ENCODE assay signal across 18 cellular contexts in the genomic region with DNA sequence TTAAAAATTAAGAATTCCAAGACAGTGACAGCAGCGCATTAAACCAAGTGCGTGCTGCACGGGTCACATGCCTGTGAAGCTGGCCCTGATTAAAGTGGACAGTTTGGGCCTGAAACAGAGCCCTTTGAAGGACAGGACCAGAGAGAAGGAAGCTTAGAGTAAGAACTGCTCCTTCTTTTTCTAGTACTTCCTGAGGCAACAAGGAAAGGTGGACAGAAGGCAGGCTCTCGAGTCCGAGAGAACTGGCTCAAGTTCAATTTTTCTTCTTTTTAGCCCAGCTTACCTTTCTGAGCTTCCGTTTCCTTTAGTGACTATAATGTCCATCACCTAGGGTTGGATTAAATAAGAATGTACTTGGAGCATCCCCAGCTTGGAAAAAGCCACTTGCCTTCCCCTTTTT. TPM values are rescaled to one million over a fixed set of nuclear protein-coding genes. Genes with fewer than 3 reads are reported as not detected.
A peak's percentile ranks its signal among the peaks of the same experiment; 100 is the strongest.
DNase-seq lines count a peak whose midpoint lies in the region; ATAC-seq and TF ChIP-seq lines count a peak whose summit lies in the region.
"Had no signal": no experiment of that assay in that cellular context is flagged by ENCODE, and none has a peak within 500 bp of the region (broad histone marks: within the 10 kb centered on the region; RNA-seq: fewer than 3 reads in every experiment).

No MANE protein-coding gene starts in this region.

- BruUV-seq in PC-9 (replicated peaks; lab: Mats Ljungman, UMichigan), result no TSS peak

- H2AFZ ChIP-seq in OCI-LY3 (ENCODE audit: low read depth, low read length) (no peak overlapping the region), PC-9 (no peak overlapping the region)

- no peak for TF ChIP-seq CTCF in OCI-LY3 (IDR thresholded peaks at IDR 0.05; ENCODE audit: low read depth, low read length)
- TF ChIP-seq CTCF in lung (IDR thresholded peaks at IDR 0.05; ENCODE audit: control extremely low read depth, extremely low read depth), result no peak
- TF ChIP-seq CTCF in PC-9 (conservative IDR thresholded peaks at IDR 0.05), result no peak

- H3K9ac ChIP-seq in OCI-LY3 (ENCODE audit: low read length), result no peak overlapping the region; the same call in 1 of the 2 replicates

- no peaks in the 10 kb centered on the region for H3K9me3 Mint-ChIP-seq in dendritic cell treated with granulocyte-macrophage colony-stimulating factor and Interleukin-4, amounts not matched to agents 40 ng/mL and 50 ng/mL, for 4 days
- H3K9me3 Mint-ChIP-seq: activated T-cell treated with anti-CD3 and anti-CD28 coated beads, Interleukin-2, amount 50 U/mL, for 24 hours; memory B cell; neural crest cell; type B pancreatic cell had no signal

- H3K27ac ChIP-seq in OCI-LY3 (ENCODE audit: low read length), result peak overlapping the region; percentile 67
- H3K27ac ChIP-seq in lung (ENCODE audit: low read depth in 1 of 2, low read length in 1 of 2), result peak overlapping the region; percentile 42 to 70
- peak overlapping the region; percentile 97 for H3K27ac ChIP-seq in temporal lobe (ENCODE audit: low read depth, low read length)
- no peak overlapping the region for H3K27ac ChIP-seq in PC-9

- H4K20me1 ChIP-seq in OCI-LY3 (ENCODE audit: insufficient read depth, low read length), result peaks cover 100% of the 10 kb centered on the region
- peaks cover 53% of the 10 kb centered on the region for H4K20me1 ChIP-seq in PC-9 (ENCODE audit: insufficient read depth)

- H3K79me2 ChIP-seq in OCI-LY3 (ENCODE audit: low read length) (peaks cover 100% of the 10 kb centered on the region), PC-9 (ENCODE audit: low read depth) (peaks cover 75% of the 10 kb centered on the region)

- WGBS in lung, 2 donors, result 66 to 73% methylated on average over 6 of the region's 6 CpGs

- intact Hi-C loops in dendritic cell treated with granulocyte-macrophage colony-stimulating factor and Interleukin-4, amounts not matched to agents 40 ng/mL and 50 ng/mL, for 4 days (cut with micrococcal nuclease), result loop anchor here (2.0 kb wide), 1 partner anchor 25 kb away; no protein-coding TSS in a partner anchor
- intact Hi-C loops in PC-9 (cut with micrococcal nuclease; ENCODE audit: unreplicated experiment), result no loop called here

- H3K9me2 ChIP-seq in PC-9 (ENCODE audit: insufficient read depth), result no peaks in the 10 kb centered on the region

- no peaks in the 10 kb centered on the region for H3K27me3 Mint-ChIP-seq in dendritic cell treated with granulocyte-macrophage colony-stimulating factor and Interleukin-4, amounts not matched to agents 40 ng/mL and 50 ng/mL, for 4 days
- H3K27me3 Mint-ChIP-seq: activated naive CD8-positive, alpha-beta T cell; activated T-cell treated with anti-CD3 and anti-CD28 coated beads, Interleukin-2, amount 50 U/mL, for 24 hours; memory B cell; type B pancreatic cell had no signal

- no peak for DNase-seq in lung (ENCODE audit: low spot score)
- no peak for DNase-seq in stimulated activated CD8-positive, alpha-beta memory T cell treated with anti-CD3 and anti-CD28 coated beads, Interleukin-4, amount 100 ng/mL, for 48 hours
- no peak for DNase-seq in PC-9
- no peak for DNase-seq in stimulated activated naive CD8-positive, alpha-beta T cell treated with anti-CD3 and anti-CD28 coated beads, Interleukin-15, Interleukin-2, amounts not matched to agents 100 U/mL and 50 U/mL, for 24 hours
- DNase-seq in NCI-H2081 (lab: John Stamatoyannopoulos, UW), result no peak
- DNase-seq: activated T-cell treated with anti-CD3 and anti-CD28 coated beads, Interleukin-2, amount 50 U/mL, for 24 hours; DND-41; effector memory CD4-positive, alpha-beta T cell; NCI-H1930; NCI-H524 treated with DMSO at 0.1 percent for 48 hours; stimulated activated CD4-positive, alpha-beta T cell treated with anti-CD3 and anti-CD28 coated beads, Interleukin-4, amount 100 ng/mL, for 24 hours had no signal

- H3K4me3 ChIP-seq in OCI-LY3 (ENCODE audit: low read length), result no peak overlapping the region
- H3K4me3 ChIP-seq in lung, result no peak overlapping the region
- H3K4me3 ChIP-seq in PC-9, result no peak overlapping the region

- peak overlapping the region; percentile 94 for H3K27ac Mint-ChIP-seq in dendritic cell treated with granulocyte-macrophage colony-stimulating factor and Interleukin-4, amounts not matched to agents 40 ng/mL and 50 ng/mL, for 4 days

- H3K9me3 ChIP-seq in OCI-LY3 (ENCODE audit: insufficient read depth, low read length) (no peaks in the 10 kb centered on the region), lung (ENCODE audit: control insufficient read depth in 2 of 2, insufficient read depth in 1 of 2, low read length in 1 of 2) (no peaks in the 10 kb centered on the region), PC-9 (ENCODE audit: insufficient read depth, low read depth) (no peaks in the 10 kb centered on the region)

- CTCF ChIA-PET in PC-9 (lab: Charles Lee), result no interaction called here

- H3K27me3 ChIP-seq in OCI-LY3 (ENCODE audit: low read depth, low read length), result no peaks in the 10 kb centered on the region
- no peaks in the 10 kb centered on the region for H3K27me3 ChIP-seq in lung (ENCODE audit: control insufficient read depth, insufficient read depth)
- H3K27me3 ChIP-seq in PC-9 (ENCODE audit: insufficient read depth, low read depth), result no peaks in the 10 kb centered on the region

- H3K36me3 Mint-ChIP-seq in dendritic cell treated with granulocyte-macrophage colony-stimulating factor and Interleukin-4, amounts not matched to agents 40 ng/mL and 50 ng/mL, for 4 days (ENCODE audit: low read depth), result peaks cover 25% of the 10 kb centered on the region

- POLR2A ChIA-PET in PC-9 (lab: Charles Lee; ENCODE audit: unreplicated experiment), result no interaction called here

- H3K4me3 Mint-ChIP-seq in dendritic cell treated with granulocyte-macrophage colony-stimulating factor and Interleukin-4, amounts not matched to agents 40 ng/mL and 50 ng/mL, for 4 days, result no peak overlapping the region
- H3K4me3 Mint-ChIP-seq: activated T-cell treated with anti-CD3 and anti-CD28 coated beads, Interleukin-2, amount 50 U/mL, for 24 hours; neural crest cell had no signal

- H3K36me3 ChIP-seq in OCI-LY3 (replicated peaks; ENCODE audit: low read depth, low read length) (peaks cover 45% of the 10 kb centered on the region), lung (ENCODE audit: control insufficient read depth in 2 of 2, insufficient read depth in 2 of 2, low read length in 2 of 2) (no peaks in the 10 kb centered on the region), PC-9 (ENCODE audit: low read depth) (no peaks in the 10 kb centered on the region)

- peaks cover 98% of the 10 kb centered on the region for H3K4me1 ChIP-seq in OCI-LY3 (ENCODE audit: low read length)
- peaks cover 61 to 79% of the 10 kb centered on the region in 2 donors for H3K4me1 ChIP-seq in lung (ENCODE audit: control insufficient read depth in 2 of 2, insufficient read depth in 2 of 2, low read length in 2 of 2)
- H3K4me1 ChIP-seq in PC-9 (replicated peaks; ENCODE audit: insufficient read depth), result no peaks in the 10 kb centered on the region

- H3F3A ChIP-seq in PC-9 (ENCODE audit: insufficient read depth, low read depth), result no peaks in the 10 kb centered on the region

- ATAC-seq in lung (ENCODE audit: insufficient read depth, low FRiP score), result no peak
- no peak for ATAC-seq in stimulated activated naive CD8-positive, alpha-beta T cell treated with anti-CD3 and anti-CD28 coated beads, Interleukin-15, Interleukin-2, amounts not matched to agents 100 U/mL and 50 U/mL, for 24 hours

- H3K4me2 ChIP-seq in OCI-LY3 (ENCODE audit: low read length) (peak overlapping the region; percentile 93; the same call in 1 of the 2 replicates), PC-9 (no peak overlapping the region)

- peaks cover 100% of the 10 kb centered on the region for H3K4me1 Mint-ChIP-seq in dendritic cell treated with granulocyte-macrophage colony-stimulating factor and Interleukin-4, amounts not matched to agents 40 ng/mL and 50 ng/mL, for 4 days (ENCODE audit: low read depth)

RNA-seq across cellular contexts. Expression of a gene that starts 26.9 kb away (rescaled TPM):
- 100 to 1,000 TPM; 105 to 197 TPM for total RNA-seq in lung
- polyA plus RNA-seq in lung, result 100 to 1,000 TPM; 109 to 117 TPM
- 85.8 TPM for total RNA-seq in temporal lobe
- 151 and 182 TPM in 2 replicates for total RNA-seq in PC-9 (2021)
